Comparison of ENCODE assay signal across 15 cellular contexts in the genomic region with DNA sequence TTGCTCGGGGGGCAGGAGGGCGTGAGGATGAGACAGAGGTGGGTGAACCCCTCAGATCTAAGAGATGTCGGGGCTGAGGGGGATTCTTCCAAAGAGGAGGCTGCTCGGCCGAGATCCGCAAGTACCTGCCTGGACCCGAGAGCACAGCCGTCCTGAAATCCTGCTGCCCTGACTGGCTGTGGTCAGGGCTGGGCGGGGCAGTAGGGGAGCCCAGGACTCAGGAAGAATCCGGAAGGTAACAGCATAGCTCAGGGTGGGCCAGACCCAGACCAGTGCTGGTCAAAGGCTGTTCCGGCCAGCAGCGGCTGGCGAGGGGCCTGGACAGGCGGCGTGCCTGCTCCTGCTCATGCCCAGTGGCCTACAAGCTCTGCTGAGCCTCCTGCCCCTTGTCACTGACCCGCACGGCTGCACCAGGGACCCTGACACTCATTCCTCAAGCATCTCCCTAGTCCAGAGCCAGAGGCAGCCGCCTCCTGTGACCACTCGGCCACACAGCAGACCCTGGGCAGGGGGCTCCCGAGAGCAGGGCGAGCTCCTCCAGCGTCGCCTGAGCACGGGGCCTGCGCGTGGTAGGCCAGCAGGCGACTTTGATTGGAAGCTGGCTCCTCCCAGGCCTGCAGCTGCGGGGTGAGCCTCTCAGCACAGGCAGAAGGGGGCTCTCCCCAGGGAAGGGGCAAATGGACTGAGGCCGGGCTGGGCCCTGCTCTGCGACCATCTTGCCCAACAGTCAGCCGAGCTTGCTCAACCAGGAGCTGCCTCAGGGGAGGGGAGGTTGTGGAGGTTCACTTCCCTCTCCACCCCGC. TPM values are rescaled to one million over a fixed set of nuclear protein-coding genes. Genes with fewer than 3 reads are reported as not detected.
A peak's percentile ranks its signal among the peaks of the same experiment; 100 is the strongest.
DNase-seq lines count a peak whose midpoint lies in the region; ATAC-seq and TF ChIP-seq lines count a peak whose summit lies in the region.
"Had no signal": no experiment of that assay in that cellular context is flagged by ENCODE, and none has a peak within 500 bp of the region (broad histone marks: within the 10 kb centered on the region; RNA-seq: fewer than 3 reads in every experiment).

No MANE protein-coding gene starts in this region.

- H3K27ac ChIP-seq in H9 (ENCODE audit: insufficient read length, low read depth, low read length) (no peak overlapping the region), RWPE2 (ENCODE audit: poor library complexity, severe bottlenecking) (no peak overlapping the region), right cardiac atrium (ENCODE audit: low read length) (no peak overlapping the region), psoas muscle (no peak overlapping the region)
- H3K27ac ChIP-seq: C4-2B had no signal

- no peaks in the 10 kb centered on the region for H3K79me1 ChIP-seq in H9 (ENCODE audit: insufficient read depth, low read depth, low read length, poor library complexity, severe bottlenecking)

- H3K56ac ChIP-seq in H9 (ENCODE audit: insufficient read length, low read depth, low read length), result no peak overlapping the region

- peaks cover 0 to 3% of the 10 kb centered on the region in 2 experiments; a peak in 1 of 5 replicates for H3K9me3 Mint-ChIP-seq in H9
- H3K9me3 Mint-ChIP-seq: immature natural killer cell had no signal

- no peak overlapping the region for H3K4me3 ChIP-seq in RWPE2 (ENCODE audit: severe bottlenecking)
- H3K4me3 ChIP-seq in right cardiac atrium (ENCODE audit: low read length), result no peak overlapping the region
- H3K4me3 ChIP-seq in psoas muscle, result no peak overlapping the region

- no peaks in the 10 kb centered on the region for H3K4me1 ChIP-seq in H9 (ENCODE audit: insufficient read depth, low read length)
- no peaks in the 10 kb centered on the region for H3K4me1 ChIP-seq in RWPE2 (ENCODE audit: insufficient read depth, poor library complexity, severe bottlenecking)
- H3K4me1 ChIP-seq in right cardiac atrium (ENCODE audit: control insufficient read depth, insufficient read depth, low read length), result no peaks in the 10 kb centered on the region
- H3K4me1 ChIP-seq in psoas muscle, result no peaks in the 10 kb centered on the region

- H2BK20ac ChIP-seq in H9 (ENCODE audit: low read depth, low read length, poor library complexity, severe bottlenecking), result no peak overlapping the region

- H4K91ac ChIP-seq in H9 (ENCODE audit: insufficient read length, low read depth, low read length), result no peak overlapping the region

- H2BK120ac ChIP-seq in H9 (ENCODE audit: low read depth, low read length, poor library complexity, severe bottlenecking), result no peak overlapping the region

- no peak overlapping the region for H2AFZ ChIP-seq in H9 (ENCODE audit: low read length)

- TF ChIP-seq CTCF in H9 (conservative IDR thresholded peaks at IDR 0.05) (no peak; the same call in 2 of the 3 replicates), RWPE2 (IDR thresholded peaks at IDR 0.05; ENCODE audit: poor library complexity, severe bottlenecking) (no peak), psoas muscle (IDR thresholded peaks at IDR 0.05) (no peak)

- peaks cover 5% of the 10 kb centered on the region for H3K23me2 ChIP-seq in H9 (ENCODE audit: insufficient read length, low read depth, low read length, poor library complexity, severe bottlenecking)

- peaks cover 3% of the 10 kb centered on the region; the same call in 1 of the 2 replicates for H3K27me3 ChIP-seq in H9 (ENCODE audit: insufficient read depth, low read length)
- H3K27me3 ChIP-seq in RWPE2 (ENCODE audit: insufficient read depth, poor library complexity, severe bottlenecking), result no peaks in the 10 kb centered on the region
- H3K27me3 ChIP-seq in right cardiac atrium (ENCODE audit: control insufficient read depth, insufficient read depth), result no peaks in the 10 kb centered on the region
- H3K27me3 ChIP-seq in psoas muscle (ENCODE audit: insufficient read depth in 3 of 3, low read length in 2 of 3), result peaks cover 0 to 40% (median 14%) of the 10 kb centered on the region in 3 donors

- no peaks in the 10 kb centered on the region for H3K36me3 ChIP-seq in RWPE2 (ENCODE audit: low read depth)
- H3K36me3 ChIP-seq in psoas muscle (ENCODE audit: insufficient read depth in 1 of 2, low read depth in 1 of 2), result no peaks in the 10 kb centered on the region

- peak; percentile 79 for DNase-seq in H9
- DNase-seq in RWPE2 (ENCODE audit: low spot score), result peak; percentile 58
- DNase-seq in right cardiac atrium, result peak; percentile 53 to 85 (median 76)
- peak; percentile 40 to 74 for DNase-seq in psoas muscle
- DNase-seq in UCSD-AML1 (lab: John Stamatoyannopoulos, UW; ENCODE audit: unreplicated experiment), result no peak
- DNase-seq: effector CD8-positive, alpha-beta T cell; immature natural killer cell had no signal

- no peak overlapping the region for H3K18ac ChIP-seq in H9 (ENCODE audit: insufficient read length, low read depth, low read length)

- intact Hi-C loops in right cardiac atrium (cut with DNase I), result no loop called here
- intact Hi-C loops in psoas muscle (cut with DNase I), result loop anchor here in 1 of 2 donors (5.0 kb wide), 1 partner anchor 50 kb away; no protein-coding TSS in a partner anchor

- ATAC-seq in RWPE2 (ENCODE audit: low read depth) (no peak), right cardiac atrium (peak; percentile 23 to 25), psoas muscle (peak in 1 of 4 donors; percentile 41), HG02884 (IDR thresholded peaks at IDR 0.05; ENCODE audit: unreplicated experiment) (no peak), HG03354 (IDR thresholded peaks at IDR 0.05; ENCODE audit: poor library complexity, severe bottlenecking, unreplicated experiment) (no peak), GM18858 (IDR thresholded peaks at IDR 0.05; ENCODE audit: unreplicated experiment) (no peak)

- no peak overlapping the region for H4K5ac ChIP-seq in H9 (ENCODE audit: insufficient read length, low read depth, low read length)

- no peaks in the 10 kb centered on the region for H4K20me1 ChIP-seq in H9 (ENCODE audit: control insufficient read depth, insufficient read depth, insufficient read length)

- no CpG with 5 or more reads among the region's 32 CpGs for WGBS in H9 (ENCODE audit: extremely low coverage, insufficient read length, low lambda C conversion rate)
- WGBS in right cardiac atrium, result 64% methylated on average over 32 of the region's 32 CpGs
- 57 to 68% (median 58%) methylated on average over 32 of the region's 32 CpGs for WGBS in psoas muscle, 3 donors

- H2BK12ac ChIP-seq in H9 (ENCODE audit: insufficient read length, low read depth, low read length), result no peak overlapping the region

- H3K4me2 ChIP-seq in H9 (ENCODE audit: insufficient read depth, insufficient read length, low read length), result no peak overlapping the region

- no peaks in the 10 kb centered on the region for H3K79me2 ChIP-seq in H9 (ENCODE audit: insufficient read depth, low read length)

- H2BK5ac ChIP-seq in H9 (ENCODE audit: insufficient read length, low read length), result no peak overlapping the region

- no peak overlapping the region for H3K4ac ChIP-seq in H9 (ENCODE audit: low read depth, low read length)

- no peak overlapping the region for H3K4me3 Mint-ChIP-seq in H9

- peaks cover 30% of the 10 kb centered on the region for H3K27me3 Mint-ChIP-seq in H9 (ENCODE audit: low read depth)

- H2AK5ac ChIP-seq in H9 (ENCODE audit: insufficient read length, low read length), result no peak overlapping the region

- no peak overlapping the region; a peak in 1 of 7 replicates for H3K27ac Mint-ChIP-seq in H9
- H3K27ac Mint-ChIP-seq: immature natural killer cell had no signal

- no peak overlapping the region for H4K8ac ChIP-seq in H9 (replicated peaks; ENCODE audit: insufficient read length, low read depth, low read length)

- no peak overlapping the region; the same call in 1 of the 2 replicates for H3K14ac ChIP-seq in H9 (ENCODE audit: insufficient read depth, low read length)

- peaks cover 2 to 7% of the 10 kb centered on the region in 2 experiments for H3K4me1 Mint-ChIP-seq in H9

- no peak overlapping the region for H2BK15ac ChIP-seq in H9 (ENCODE audit: low read depth, low read length)

- H3K9ac ChIP-seq in H9 (ENCODE audit: extremely low read depth, insufficient read length, low read length), result no peak overlapping the region

- no peaks in the 10 kb centered on the region; a peak in 1 of 7 replicates for H3K36me3 Mint-ChIP-seq in H9 (ENCODE audit: insufficient read depth in 1 of 3, low read depth in 3 of 3)
- H3K36me3 Mint-ChIP-seq: immature natural killer cell had no signal

- no peak overlapping the region for H3T11ph ChIP-seq in H9 (ENCODE audit: low read length)

- H3K23ac ChIP-seq in H9 (ENCODE audit: insufficient read length, low read depth, low read length), result no peak overlapping the region

- H3K9me3 ChIP-seq in H9 (ENCODE audit: control insufficient read depth, low read depth, low read length), result no peaks in the 10 kb centered on the region
- H3K9me3 ChIP-seq in RWPE2 (ENCODE audit: severe bottlenecking), result no peaks in the 10 kb centered on the region
- no peaks in the 10 kb centered on the region for H3K9me3 ChIP-seq in right cardiac atrium (ENCODE audit: control insufficient read depth, low read length)
- H3K9me3 ChIP-seq in psoas muscle, result no peaks in the 10 kb centered on the region

RNA-seq across cellular contexts. Expression of gene ADAP1, which starts 3.1 kb away (rescaled TPM):
- total RNA-seq in H9 (2021) (6.2 and 6.8 TPM in 2 replicates), right cardiac atrium (1 to 10 TPM; 4.8 to 7.1 (median 6.4) TPM), psoas muscle (1 to 10 TPM in 3 of 4 donors, under 1 TPM in 1; 0.88 to 1.4 (median 1.2) TPM)
- polyA plus RNA-seq in right cardiac atrium (8.4 TPM), psoas muscle (under 1 TPM; 0.18 to 0.56 (median 0.56) TPM)

RNA-seq across cellular contexts. Expression of gene COX19, which starts 17.7 kb away (rescaled TPM):
- total RNA-seq in H9 (2021), result 10.2 and 12.3 TPM in 2 replicates
- 1 to 10 TPM; 6.3 to 8.8 (median 7.8) TPM for total RNA-seq in right cardiac atrium
- 5.8 TPM for polyA plus RNA-seq in right cardiac atrium
- total RNA-seq in psoas muscle, result 1 to 10 TPM; 4.5 to 7.9 (median 6.9) TPM
- 10 to 100 TPM in 2 of 3 donors, 1 to 10 TPM in 1; 5.6 to 12.2 (median 11.3) TPM for polyA plus RNA-seq in psoas muscle

RNA-seq across cellular contexts. Expression of gene CYP2W1, which starts 25.4 kb away (rescaled TPM):
- total RNA-seq in H9 (2021), result not detected in 2 replicates
- total RNA-seq in right cardiac atrium, result not detected
- not detected for polyA plus RNA-seq in right cardiac atrium
- total RNA-seq in psoas muscle, result not detected
- not detected for polyA plus RNA-seq in psoas muscle
- total RNA-seq: LHCN-M2; myocyte; subcutaneous adipose tissue; T-helper 1 cell treated with Interleukin-12 subunit alpha and Interleukin-12 subunit beta and Interleukin-4 antibody, amounts not matched to agents 30 ng/mL and 1 ng/mL, for 36 hours had no signal
- polyA plus RNA-seq: immature natural killer cell had no signal

Comparison
In these comparisons a context has a peak if more than half of its experiments do, and no peak if none do; other contexts are left out.
1. ATAC-seq: peak in right cardiac atrium (2 of 2); none in RWPE2 (single experiment), HG02884 (single experiment), HG03354 (single experiment) and GM18858 (single experiment).